Comparison of ENCODE assay signal across 15 cellular contexts in the genomic region with DNA sequence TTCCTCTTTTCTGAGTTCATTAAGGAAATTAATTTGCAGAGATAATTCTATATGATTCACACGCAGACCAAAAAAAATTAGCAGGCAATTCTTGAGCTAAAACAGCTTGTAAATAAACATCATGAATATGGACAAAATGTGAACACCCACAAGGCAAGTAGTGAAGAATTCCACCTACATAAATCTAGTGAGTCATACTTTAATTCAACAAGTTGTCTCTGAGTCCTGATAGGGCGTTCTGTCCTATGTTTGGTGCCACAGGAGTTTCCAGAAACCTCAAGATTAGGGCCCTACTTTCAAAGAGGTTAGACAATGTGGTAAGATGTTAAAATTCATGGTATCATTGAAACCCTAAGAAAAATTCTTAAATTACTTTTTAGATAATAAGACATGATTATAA.
DNase-seq lines count a peak whose midpoint lies in the region; ATAC-seq and TF ChIP-seq lines count a peak whose summit lies in the region.
"Had no signal": no experiment of that assay in that cellular context is flagged by ENCODE, and none has a peak within 500 bp of the region (broad histone marks: within the 10 kb centered on the region; RNA-seq: fewer than 3 reads in every experiment).

No MANE protein-coding gene starts in this region.

- DNase-seq in CD4-positive, CD25-positive, alpha-beta regulatory T cell: no peak
- DNase-seq in HT1080 (ENCODE audit: low read depth): peak; percentile 17
- peak; percentile 34 for DNase-seq in astrocyte of the hippocampus (ENCODE audit: low read depth, low spot score)
- no peak for DNase-seq in left lung
- DNase-seq in head of caudate nucleus: no peak
- DNase-seq in central memory CD4-positive, alpha-beta T cell: no peak
- no peak for DNase-seq in effector CD8-positive, alpha-beta T cell (lab: John Stamatoyannopoulos, UW)
- DNase-seq: activated naive CD4-positive, alpha-beta T cell treated with Interleukin-2 at 50 U/mL for 16 hours; DMS53; NCI-H2227 treated with DMSO at 0.1 percent for 48 hours had no signal

- no peaks in the 10 kb centered on the region for H3K9me3 ChIP-seq in CD4-positive, CD25-positive, alpha-beta regulatory T cell (ENCODE audit: control insufficient read depth in 2 of 2, low read length in 2 of 2)
- no peaks in the 10 kb centered on the region for H3K9me3 ChIP-seq in left lung
- H3K9me3 ChIP-seq: prostate gland had no signal

- peaks cover 2% of the 10 kb centered on the region for H3K36me3 ChIP-seq in CD4-positive, CD25-positive, alpha-beta regulatory T cell (ENCODE audit: control insufficient read depth, insufficient read depth, low read length)
- no peaks in the 10 kb centered on the region for H3K36me3 ChIP-seq in left lung
- H3K36me3 ChIP-seq: prostate gland had no signal

- H3K27me3 Mint-ChIP-seq in CD4-positive, CD25-positive, alpha-beta regulatory T cell: no peaks in the 10 kb centered on the region
- H3K27me3 Mint-ChIP-seq: B cell had no signal

- H3K36me3 Mint-ChIP-seq in CD4-positive, CD25-positive, alpha-beta regulatory T cell: peaks cover 25% of the 10 kb centered on the region
- H3K36me3 Mint-ChIP-seq: stimulated activated effector memory CD8-positive, alpha-beta T cell treated with anti-CD3 and anti-CD28 coated beads, Interleukin-12 subunit alpha, Interleukin-12 subunit beta, amount 100 ng/mL, for 72 hours had no signal

- H3K9me3 Mint-ChIP-seq in CD4-positive, CD25-positive, alpha-beta regulatory T cell: peaks cover 0 to 4% (median 0%) of the 10 kb centered on the region in 7 donors
- H3K9me3 Mint-ChIP-seq: stimulated activated effector memory CD8-positive, alpha-beta T cell treated with anti-CD3 and anti-CD28 coated beads, Interleukin-12 subunit alpha, Interleukin-12 subunit beta, amount 100 ng/mL, for 72 hours had no signal

- intact Hi-C loops in left lung (cut with DNase I) (no loop called here), head of caudate nucleus (cut with DNase I) (loop anchor here (10.0 kb wide), 1 partner anchor 87 kb away; no protein-coding TSS in a partner anchor)

- H3K4me3 Mint-ChIP-seq in CD4-positive, CD25-positive, alpha-beta regulatory T cell: peak overlapping the region in 1 of 4 donors; percentile 64
- H3K4me3 Mint-ChIP-seq: B cell; stimulated activated effector memory CD8-positive, alpha-beta T cell treated with anti-CD3 and anti-CD28 coated beads, Interleukin-12 subunit alpha, Interleukin-12 subunit beta, amount 100 ng/mL, for 72 hours had no signal

- no peak for ATAC-seq in CD4-positive, CD25-positive, alpha-beta regulatory T cell (ENCODE audit: low read depth in 2 of 2)
- ATAC-seq in left lung (peak; percentile 25), HG03354 (IDR thresholded peaks at IDR 0.05; ENCODE audit: poor library complexity, severe bottlenecking, unreplicated experiment) (no peak)

- no peaks in the 10 kb centered on the region for H3K27me3 ChIP-seq in CD4-positive, CD25-positive, alpha-beta regulatory T cell (ENCODE audit: control insufficient read depth, insufficient read depth, low read length)
- H3K27me3 ChIP-seq in left lung: no peaks in the 10 kb centered on the region

- H3K4me1 Mint-ChIP-seq in CD4-positive, CD25-positive, alpha-beta regulatory T cell: peaks cover 44 to 77% (median 61%) of the 10 kb centered on the region in 4 donors

- H3K4me1 ChIP-seq in CD4-positive, CD25-positive, alpha-beta regulatory T cell (ENCODE audit: control insufficient read depth, insufficient read depth, low read length, poor library complexity, severe bottlenecking): peaks cover 40% of the 10 kb centered on the region
- H3K4me1 ChIP-seq in left lung: no peaks in the 10 kb centered on the region
- H3K4me1 ChIP-seq: prostate gland had no signal

- TF ChIP-seq CTCF in left lung (IDR thresholded peaks at IDR 0.05): no peak

- H3K27ac Mint-ChIP-seq in CD4-positive, CD25-positive, alpha-beta regulatory T cell: peak overlapping the region in 2 of 3 donors; percentile 41 to 89
- H3K27ac Mint-ChIP-seq: B cell had no signal

- H3K27ac ChIP-seq in CD4-positive, CD25-positive, alpha-beta regulatory T cell (ENCODE audit: insufficient read depth, low read length, poor library complexity, severe bottlenecking): peak overlapping the region; percentile 70
- H3K27ac ChIP-seq in left lung: no peak overlapping the region
- H3K27ac ChIP-seq: prostate gland had no signal

- H3K4me3 ChIP-seq in CD4-positive, CD25-positive, alpha-beta regulatory T cell (ENCODE audit: low read depth, low read length): peak overlapping the region; percentile 46
- H3K4me3 ChIP-seq in left lung: no peak overlapping the region
- H3K4me3 ChIP-seq: GM12878, prostate gland had no signal

Comparison
In these comparisons a context has a peak if more than half of its experiments do, and no peak if none do; other contexts are left out.
1. DNase-seq: peak in HT1080 (single experiment) and astrocyte of the hippocampus (single experiment); none in CD4-positive, CD25-positive, alpha-beta regulatory T cell (0 of 3), left lung (0 of 2), head of caudate nucleus (0 of 42), central memory CD4-positive, alpha-beta T cell (single experiment) and effector CD8-positive, alpha-beta T cell (single experiment).